ENCODE assay signal across 8 cellular contexts in the genomic region with DNA sequence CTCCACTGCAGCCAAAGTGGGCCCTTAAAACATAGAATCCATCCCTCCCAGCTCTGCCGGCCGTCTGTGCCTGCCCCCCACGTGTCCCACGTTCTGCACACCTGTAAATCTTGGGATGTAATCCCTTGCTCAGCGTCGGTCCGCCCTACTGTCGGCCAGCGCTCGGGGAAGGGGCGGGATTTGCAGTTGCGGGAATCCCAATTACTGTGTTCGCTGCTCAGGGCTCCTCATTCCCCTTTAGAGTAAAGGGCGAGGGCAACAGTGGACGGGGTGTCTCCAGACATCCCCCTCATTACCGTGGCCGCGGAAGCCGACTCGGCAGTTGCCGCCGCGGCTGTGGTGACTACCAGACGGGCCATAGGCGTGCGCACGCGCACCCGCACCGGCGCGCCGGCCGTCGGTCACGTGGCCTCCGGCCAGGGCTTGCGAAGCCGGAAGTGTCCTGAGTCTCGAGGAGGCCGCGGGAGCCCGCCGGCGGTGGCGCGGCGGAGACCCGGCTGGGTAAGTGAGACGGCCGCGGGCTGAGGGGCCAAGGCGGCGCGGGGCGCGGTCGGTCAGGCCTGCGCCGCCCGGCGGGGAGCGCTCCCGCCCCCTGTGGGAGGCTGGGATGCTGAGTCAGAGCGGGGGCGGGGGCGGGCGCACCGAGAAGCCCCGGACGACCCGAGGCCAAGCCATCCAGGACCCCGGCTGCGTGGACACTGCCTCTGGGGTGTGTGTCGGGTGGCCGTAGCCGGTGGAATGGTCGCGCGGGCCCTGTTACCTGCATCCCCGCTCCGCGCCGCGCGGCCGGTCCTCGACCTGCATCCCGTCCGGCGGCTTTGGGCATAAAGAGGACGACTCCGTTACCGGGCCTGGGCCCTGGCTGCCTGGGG. TPM values are rescaled to one million over a fixed set of nuclear protein-coding genes. Genes with fewer than 3 reads are reported as not detected.
DNase-seq lines count a peak whose midpoint lies in the region; ATAC-seq and TF ChIP-seq lines count a peak whose summit lies in the region.

Gene TBK1, plus strand, starts transcription at position 434 of the 872 bp plus-strand sequence. CDS start 3,751 bp downstream, outside the sequence.

- peak within 1 kb of the TSS; percentile 95 for H2BK5ac ChIP-seq in neuronal stem cell (ENCODE audit: low read length)

- H3K14ac ChIP-seq in neuronal stem cell (ENCODE audit: low read length) = peak within 1 kb of the TSS; percentile 75

- peaks cover 2% of the 10 kb centered on the region for H3K79me1 ChIP-seq in neuronal stem cell (ENCODE audit: low read depth, low read length)

- peak; percentile 91 for ATAC-seq in GM21737 (IDR thresholded peaks at IDR 0.05; ENCODE audit: unreplicated experiment)

- peak; percentile 88 for DNase-seq in EH (ENCODE audit: low read depth)
- DNase-seq in activated gamma-delta T cell treated with anti-CD3 and anti-CD28 coated beads, Interleukin-2, amount 50 U/mL, for 16 hours (ENCODE audit: low read depth) = peak; percentile 43
- DNase-seq in foreskin melanocyte = peak; percentile 80
- peak; percentile 89 for DNase-seq in neuronal stem cell (ENCODE audit: low spot score)
- peak; percentile 39 to 95 (median 86) for DNase-seq in substantia nigra (lab: John Stamatoyannopoulos, UW)

- peak within 1 kb of the TSS; percentile 58 for H2BK12ac ChIP-seq in neuronal stem cell (ENCODE audit: low read length)

- H3K79me2 ChIP-seq in KMS-11 (ENCODE audit: insufficient read depth, low read depth) = peaks cover 53% of the 10 kb centered on the region

- peak within 1 kb of the TSS; percentile 95 for H3K23ac ChIP-seq in neuronal stem cell (ENCODE audit: low read depth, low read length, poor library complexity)

- peak within 1 kb of the TSS; percentile 53 for H3K4me3 ChIP-seq in KMS-11 (IDR thresholded peaks at IDR 0.05; ENCODE audit: insufficient read depth, low read depth, low read length)
- peak within 1 kb of the TSS; percentile 83 to 93 for H3K4me3 ChIP-seq in neuronal stem cell (ENCODE audit: low read length in 2 of 2)

- peak within 1 kb of the TSS; percentile 96 for H2BK120ac ChIP-seq in neuronal stem cell (ENCODE audit: low read depth, low read length)

- TF ChIP-seq CTCF in KMS-11 (conservative IDR thresholded peaks at IDR 0.05; ENCODE audit: low read depth, low read length) = no peak

- H3K9me3 ChIP-seq in neuronal stem cell (replicated peaks in 1 of 2; ENCODE audit: control insufficient read depth in 2 of 2, insufficient read depth in 1 of 2, low read depth in 1 of 2, low read length in 2 of 2) = no peaks in the 10 kb centered on the region

- WGBS in neuronal stem cell (ENCODE audit: extremely low coverage in 2 of 2, insufficient read length in 2 of 2, insufficient replicate concordance in 1 of 2), 2 donors = no CpG with 5 or more reads among the region's 94 CpGs

- peaks cover 7% of the 10 kb centered on the region; the same call in 1 of the 2 replicates for H4K20me1 ChIP-seq in KMS-11 (ENCODE audit: insufficient read depth)

- peaks cover 7% of the 10 kb centered on the region; the same call in 1 of the 2 replicates for H3K36me3 ChIP-seq in KMS-11 (ENCODE audit: insufficient read depth)
- H3K36me3 ChIP-seq in neuronal stem cell (replicated peaks in 1 of 2; ENCODE audit: control insufficient read depth in 2 of 2, insufficient read depth in 2 of 2, low read length in 2 of 2) = peaks cover 2 to 40% of the 10 kb centered on the region in 2 donors

- H4K91ac ChIP-seq in neuronal stem cell (ENCODE audit: low read depth, low read length, poor library complexity) = peak within 1 kb of the TSS; percentile 85

- H3K27ac ChIP-seq in KMS-11 (peak within 1 kb of the TSS; percentile 65), neuronal stem cell (replicated peaks; ENCODE audit: low read length) (peak within 1 kb of the TSS; percentile 99), substantia nigra (ENCODE audit: low read depth, low read length, poor library complexity, severe bottlenecking) (peak within 1 kb of the TSS; percentile 86)

- TF ChIP-seq POLR2A in Raji (IDR thresholded peaks at IDR 0.05; ENCODE audit: insufficient read depth, low read depth, low read length) = peak; percentile 96

- peak within 1 kb of the TSS; percentile 92 for H4K8ac ChIP-seq in neuronal stem cell (ENCODE audit: low read depth, low read length)

- peaks cover 47% of the 10 kb centered on the region for H3K4me1 ChIP-seq in KMS-11 (ENCODE audit: low read depth, poor library complexity, severe bottlenecking)
- peaks cover 2 to 3% of the 10 kb centered on the region in 2 donors for H3K4me1 ChIP-seq in neuronal stem cell (ENCODE audit: control insufficient read depth in 2 of 2, insufficient read depth in 1 of 2, low read depth in 1 of 2, low read length in 2 of 2)

- H3K4me2 ChIP-seq in KMS-11 (peak within 1 kb of the TSS; percentile 91), neuronal stem cell (ENCODE audit: insufficient read depth, low read length, poor library complexity, severe bottlenecking) (peak within 1 kb of the TSS; percentile 89)

- H2AFZ ChIP-seq in KMS-11 (ENCODE audit: low read depth) (peak within 1 kb of the TSS; percentile 66), neuronal stem cell (ENCODE audit: low read length) (peak within 1 kb of the TSS; percentile 96)

- peak within 1 kb of the TSS; percentile 98 for H3K18ac ChIP-seq in neuronal stem cell (ENCODE audit: low read length)

- peak within 1 kb of the TSS; percentile 81 for H2BK15ac ChIP-seq in neuronal stem cell (ENCODE audit: low read length)

- H3K27me3 ChIP-seq in KMS-11 (ENCODE audit: insufficient read depth, low read depth) (no peaks in the 10 kb centered on the region), neuronal stem cell (ENCODE audit: control insufficient read depth in 3 of 3, insufficient read depth in 3 of 3, low read depth in 1 of 3, low read length in 3 of 3) (no peaks in the 10 kb centered on the region)

- peak within 1 kb of the TSS; percentile 98 for H3K4ac ChIP-seq in neuronal stem cell (ENCODE audit: low read length)

- H3K9ac ChIP-seq in KMS-11 (peak within 1 kb of the TSS; percentile 89), neuronal stem cell (ENCODE audit: low read depth, low read length, poor library complexity) (peak within 1 kb of the TSS; percentile 97)

- peak within 1 kb of the TSS; percentile 81 for H2AK5ac ChIP-seq in neuronal stem cell (ENCODE audit: low read depth, low read length)

RNA-seq across cellular contexts. Expression of gene TBK1, which starts in this region (rescaled TPM):
- 15.8 TPM for polyA plus RNA-seq in neuronal stem cell (2013, experiment 1 of 2)
- polyA plus RNA-seq in neuronal stem cell (2013, experiment 2 of 2) = 15.4 TPM

Comparison
In these comparisons a context has a peak if more than half of its experiments do, and no peak if none do; other contexts are left out.
1. Peak in every context shown above with its lines: DNase-seq, ATAC-seq, H3K4me3 ChIP-seq and H3K27ac ChIP-seq.